ENCODE assay signal across 8 cellular contexts in genomic region chr6:188821-189655, GRCh38.
DNase-seq lines count a peak whose midpoint lies in the region; ATAC-seq and TF ChIP-seq lines count a peak whose summit lies in the region.

No MANE protein-coding gene starts in this region.

- WGBS in right lobe of liver (ENCODE audit: insufficient coverage, low coverage, low lambda C conversion rate, missing lambda C conversion rate) = 25% methylated on average over 9 of the region's 13 CpGs

- H3K4me1 ChIP-seq in colonic mucosa (no peaks in the 10 kb centered on the region), right lobe of liver (no peaks in the 10 kb centered on the region)

- H3K9me3 ChIP-seq in colonic mucosa (no peaks in the 10 kb centered on the region), right lobe of liver (no peaks in the 10 kb centered on the region)

- DNase-seq in AML-193 (lab: John Stamatoyannopoulos, UW) = peak; percentile 90 to 93
- DNase-seq in NCI-H345 (lab: John Stamatoyannopoulos, UW) = peak; percentile 42
- DNase-seq in activated CD4-positive, alpha-beta T cell treated with anti-CD3 and anti-CD28 coated beads for 4 hours = peak; percentile 74 to 81
- DNase-seq in colonic mucosa = peak; percentile 79
- DNase-seq in right lobe of liver = peak; percentile 82 to 85 (median 85)
- peak; percentile 53 to 66 (median 54) for DNase-seq in stimulated activated CD4-positive, alpha-beta T cell treated with anti-CD3 and anti-CD28 coated beads, TNF-alpha, amount 100 ng/mL, for 4 hours (ENCODE audit: low read depth in 3 of 3)

- no peak overlapping the region for H3K27ac ChIP-seq in colonic mucosa
- H3K27ac ChIP-seq in right lobe of liver = no peak overlapping the region

- intact Hi-C loops in colonic mucosa (cut with DNase I) (no loop called here), right lobe of liver (cut with DNase I) (no loop called here)

- H3K36me3 ChIP-seq in colonic mucosa (no peaks in the 10 kb centered on the region), right lobe of liver (no peaks in the 10 kb centered on the region)

- TF ChIP-seq POLR2A in right lobe of liver (IDR thresholded peaks at IDR 0.05) = no peak

- peak; percentile 70 for ATAC-seq in GM18873 (IDR thresholded peaks at IDR 0.05; ENCODE audit: low FRiP score, unreplicated experiment)
- peak; percentile 45 for ATAC-seq in HG03097 (IDR thresholded peaks at IDR 0.05; ENCODE audit: low FRiP score, unreplicated experiment)
- peak; percentile 93 to 95 (median 95) for ATAC-seq in right lobe of liver

- H3K27me3 ChIP-seq in colonic mucosa (no peaks in the 10 kb centered on the region), right lobe of liver (no peaks in the 10 kb centered on the region)

- TF ChIP-seq CTCF in colonic mucosa (IDR thresholded peaks at IDR 0.05) (peak; percentile 67), right lobe of liver (IDR thresholded peaks at IDR 0.05) (peak; percentile 77 to 90 (median 88))

- H3K9ac ChIP-seq in colonic mucosa (ENCODE audit: low read depth in 2 of 2, low read length in 2 of 2) = no peak overlapping the region

- H3K4me3 ChIP-seq in colonic mucosa (no peak overlapping the region), right lobe of liver (no peak overlapping the region)

Comparison
In these comparisons a context has a peak if more than half of its experiments do, and no peak if none do; other contexts are left out.
1. ATAC-seq: peak in every context shown above with its lines; median percentile 95 in right lobe of liver; 70 in GM18873; 45 in HG03097.